In the genomic region with DNA sequence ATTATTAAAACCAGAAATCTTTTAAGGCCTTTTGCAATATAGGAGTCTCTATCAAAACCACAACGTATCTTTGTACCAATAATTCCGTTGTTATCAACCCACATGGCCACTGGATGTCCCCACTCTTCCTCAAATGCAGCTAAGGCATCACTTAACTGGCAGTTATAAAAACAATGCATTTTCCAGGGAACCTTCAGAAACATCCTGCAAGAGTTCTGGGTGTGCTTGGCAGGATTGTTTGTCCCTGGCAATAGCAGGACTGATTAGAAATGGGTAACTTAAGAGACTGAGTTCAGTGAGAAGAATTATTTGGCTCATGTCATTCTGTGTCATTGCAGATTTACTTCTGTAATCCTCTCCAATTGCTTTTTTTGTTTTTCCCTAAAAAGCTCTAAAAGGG, we compare ENCODE assay signal across 8 cellular contexts.
A peak's percentile ranks its signal among the peaks of the same experiment; 100 is the strongest.
DNase-seq lines count a peak whose midpoint lies in the region; ATAC-seq and TF ChIP-seq lines count a peak whose summit lies in the region.

No MANE protein-coding gene starts in this region.

- 11% methylated on average over 2 of the region's 2 CpGs for WGBS in hepatocyte (ENCODE audit: low lambda C conversion rate, missing lambda C conversion rate)
- 0 to 4% methylated on average over 2 of the region's 2 CpGs for WGBS in thyroid gland, 2 donors

- H3K36me3 Mint-ChIP-seq in activated CD8-positive, alpha-beta T cell treated with anti-CD3 and anti-CD28 coated beads for 36 hours (ENCODE audit: low read depth): no peaks in the 10 kb centered on the region
- no peaks in the 10 kb centered on the region for H3K36me3 Mint-ChIP-seq in activated CD8-positive, alpha-beta T cell treated with anti-CD3 and anti-CD28 coated beads, Interleukin-2, amount 10 ng/mL, durations not matched to agents 7 days and 5 days (ENCODE audit: low read depth)

- no peaks in the 10 kb centered on the region for H4K20me1 ChIP-seq in hepatocyte (ENCODE audit: insufficient read depth, poor library complexity, severe bottlenecking)

- no peak for TF ChIP-seq POLR2A in thyroid gland (IDR thresholded peaks at IDR 0.05)

- DNase-seq in activated CD8-positive, alpha-beta T cell treated with anti-CD3 and anti-CD28 coated beads for 36 hours: peak; percentile 3
- DNase-seq in activated CD8-positive, alpha-beta T cell treated with anti-CD3 and anti-CD28 coated beads, Interleukin-2, amount 10 ng/mL, durations not matched to agents 7 days and 5 days: no peak
- DNase-seq in NCI-H1694 (lab: John Stamatoyannopoulos, UW): peak; percentile 69
- DNase-seq in WERI-Rb-1: peak; percentile 45
- DNase-seq in hepatocyte (ENCODE audit: low spot score): peak; percentile 63
- DNase-seq in thyroid gland: peak; percentile 55 to 56
- DNase-seq in T-helper 1 cell: no peak

- H3K4me3 ChIP-seq in WERI-Rb-1 (ENCODE audit: low read depth, low read length): no peak overlapping the region
- H3K4me3 ChIP-seq in hepatocyte: no peak overlapping the region
- no peak overlapping the region for H3K4me3 ChIP-seq in thyroid gland (replicated peaks in 1 of 3)

- TF ChIP-seq CTCF in activated CD8-positive, alpha-beta T cell treated with anti-CD3 and anti-CD28 coated beads for 36 hours (IDR thresholded peaks at IDR 0.05): no peak
- TF ChIP-seq CTCF in WERI-Rb-1 (IDR thresholded peaks at IDR 0.05; ENCODE audit: low read depth, low read length): peak; percentile 57
- peak; percentile 76 for TF ChIP-seq CTCF in hepatocyte (IDR thresholded peaks at IDR 0.05; ENCODE audit: poor library complexity)
- TF ChIP-seq CTCF in thyroid gland (IDR thresholded peaks at IDR 0.05): peak; percentile 12 to 82 (median 57)

- no peak overlapping the region for H3K27ac ChIP-seq in WERI-Rb-1
- H3K27ac ChIP-seq in hepatocyte: no peak overlapping the region
- H3K27ac ChIP-seq in thyroid gland: no peak overlapping the region

- POLR2A ChIA-PET in activated CD8-positive, alpha-beta T cell treated with anti-CD3 and anti-CD28 coated beads for 36 hours (lab: Charles Lee): no interaction called here
- POLR2A ChIA-PET in activated CD8-positive, alpha-beta T cell treated with anti-CD3 and anti-CD28 coated beads, Interleukin-2, amount 10 ng/mL, durations not matched to agents 7 days and 5 days (lab: Charles Lee): no interaction called here

- no peaks in the 10 kb centered on the region for H3K27me3 ChIP-seq in WERI-Rb-1 (ENCODE audit: insufficient read depth, low read depth, severe bottlenecking)
- no peaks in the 10 kb centered on the region for H3K27me3 ChIP-seq in hepatocyte
- no peaks in the 10 kb centered on the region for H3K27me3 ChIP-seq in thyroid gland

- H3K9me3 ChIP-seq in WERI-Rb-1 (ENCODE audit: severe bottlenecking): no peaks in the 10 kb centered on the region
- no peaks in the 10 kb centered on the region for H3K9me3 ChIP-seq in hepatocyte (ENCODE audit: low read depth)
- no peaks in the 10 kb centered on the region for H3K9me3 ChIP-seq in thyroid gland

- H3K4me3 Mint-ChIP-seq in activated CD8-positive, alpha-beta T cell treated with anti-CD3 and anti-CD28 coated beads for 36 hours: no peak overlapping the region
- no peak overlapping the region for H3K4me3 Mint-ChIP-seq in activated CD8-positive, alpha-beta T cell treated with anti-CD3 and anti-CD28 coated beads, Interleukin-2, amount 10 ng/mL, durations not matched to agents 7 days and 5 days

- H3K79me2 ChIP-seq in hepatocyte: no peaks in the 10 kb centered on the region

- no peak for ATAC-seq in activated CD8-positive, alpha-beta T cell treated with anti-CD3 and anti-CD28 coated beads for 36 hours
- ATAC-seq in activated CD8-positive, alpha-beta T cell treated with anti-CD3 and anti-CD28 coated beads, Interleukin-2, amount 10 ng/mL, durations not matched to agents 7 days and 5 days: no peak
- ATAC-seq in GM21737 (IDR thresholded peaks at IDR 0.05; ENCODE audit: unreplicated experiment): no peak

- no peaks in the 10 kb centered on the region for H3K9me3 Mint-ChIP-seq in activated CD8-positive, alpha-beta T cell treated with anti-CD3 and anti-CD28 coated beads for 36 hours
- no peaks in the 10 kb centered on the region for H3K9me3 Mint-ChIP-seq in activated CD8-positive, alpha-beta T cell treated with anti-CD3 and anti-CD28 coated beads, Interleukin-2, amount 10 ng/mL, durations not matched to agents 7 days and 5 days (ENCODE audit: insufficient read depth)

- H3K9me2 ChIP-seq in hepatocyte (replicated peaks; ENCODE audit: insufficient read depth): no peaks in the 10 kb centered on the region

- H3K27ac Mint-ChIP-seq in activated CD8-positive, alpha-beta T cell treated with anti-CD3 and anti-CD28 coated beads for 36 hours: no peak overlapping the region
- H3K27ac Mint-ChIP-seq in activated CD8-positive, alpha-beta T cell treated with anti-CD3 and anti-CD28 coated beads, Interleukin-2, amount 10 ng/mL, durations not matched to agents 7 days and 5 days: no peak overlapping the region

- no peaks in the 10 kb centered on the region for H3K4me1 Mint-ChIP-seq in activated CD8-positive, alpha-beta T cell treated with anti-CD3 and anti-CD28 coated beads for 36 hours (ENCODE audit: low read depth)
- no peaks in the 10 kb centered on the region for H3K4me1 Mint-ChIP-seq in activated CD8-positive, alpha-beta T cell treated with anti-CD3 and anti-CD28 coated beads, Interleukin-2, amount 10 ng/mL, durations not matched to agents 7 days and 5 days (ENCODE audit: low read depth)

- no peaks in the 10 kb centered on the region for H3K27me3 Mint-ChIP-seq in activated CD8-positive, alpha-beta T cell treated with anti-CD3 and anti-CD28 coated beads for 36 hours
- no peaks in the 10 kb centered on the region for H3K27me3 Mint-ChIP-seq in activated CD8-positive, alpha-beta T cell treated with anti-CD3 and anti-CD28 coated beads, Interleukin-2, amount 10 ng/mL, durations not matched to agents 7 days and 5 days (ENCODE audit: low read depth)

- H3K36me3 ChIP-seq in WERI-Rb-1: no peaks in the 10 kb centered on the region
- H3K36me3 ChIP-seq in hepatocyte (replicated peaks; ENCODE audit: insufficient read depth, low read depth): no peaks in the 10 kb centered on the region
- H3K36me3 ChIP-seq in thyroid gland: no peaks in the 10 kb centered on the region

- CTCF ChIA-PET in activated CD8-positive, alpha-beta T cell treated with anti-CD3 and anti-CD28 coated beads for 36 hours (lab: Charles Lee): no interaction called here
- CTCF ChIA-PET in activated CD8-positive, alpha-beta T cell treated with anti-CD3 and anti-CD28 coated beads, Interleukin-2, amount 10 ng/mL, durations not matched to agents 7 days and 5 days (lab: Charles Lee): no interaction called here

- H3K4me1 ChIP-seq in hepatocyte (ENCODE audit: insufficient read depth) (no peaks in the 10 kb centered on the region), thyroid gland (no peaks in the 10 kb centered on the region)

- H3K4me2 ChIP-seq in hepatocyte: no peak overlapping the region

- intact Hi-C loops in activated CD8-positive, alpha-beta T cell treated with anti-CD3 and anti-CD28 coated beads for 36 hours (cut with micrococcal nuclease): no loop called here
- intact Hi-C loops in thyroid gland (cut with DNase I): loop anchor here (10.0 kb wide), 1 partner anchor 199 kb away; no protein-coding TSS in a partner anchor

- no peak overlapping the region for H2AFZ ChIP-seq in hepatocyte

Comparison
In these comparisons a context has a peak if more than half of its experiments do, and no peak if none do; other contexts are left out.
1. DNase-seq: peak in activated CD8-positive, alpha-beta T cell treated with anti-CD3 and anti-CD28 coated beads for 36 hours (single experiment), NCI-H1694 (single experiment), WERI-Rb-1 (single experiment), hepatocyte (single experiment) and thyroid gland (2 of 2); none in activated CD8-positive, alpha-beta T cell treated with anti-CD3 and anti-CD28 coated beads, Interleukin-2, amount 10 ng/mL, durations not matched to agents 7 days and 5 days (single experiment) and T-helper 1 cell (0 of 5).